11 cellular contexts compared by ENCODE assay signal in the genomic region with DNA sequence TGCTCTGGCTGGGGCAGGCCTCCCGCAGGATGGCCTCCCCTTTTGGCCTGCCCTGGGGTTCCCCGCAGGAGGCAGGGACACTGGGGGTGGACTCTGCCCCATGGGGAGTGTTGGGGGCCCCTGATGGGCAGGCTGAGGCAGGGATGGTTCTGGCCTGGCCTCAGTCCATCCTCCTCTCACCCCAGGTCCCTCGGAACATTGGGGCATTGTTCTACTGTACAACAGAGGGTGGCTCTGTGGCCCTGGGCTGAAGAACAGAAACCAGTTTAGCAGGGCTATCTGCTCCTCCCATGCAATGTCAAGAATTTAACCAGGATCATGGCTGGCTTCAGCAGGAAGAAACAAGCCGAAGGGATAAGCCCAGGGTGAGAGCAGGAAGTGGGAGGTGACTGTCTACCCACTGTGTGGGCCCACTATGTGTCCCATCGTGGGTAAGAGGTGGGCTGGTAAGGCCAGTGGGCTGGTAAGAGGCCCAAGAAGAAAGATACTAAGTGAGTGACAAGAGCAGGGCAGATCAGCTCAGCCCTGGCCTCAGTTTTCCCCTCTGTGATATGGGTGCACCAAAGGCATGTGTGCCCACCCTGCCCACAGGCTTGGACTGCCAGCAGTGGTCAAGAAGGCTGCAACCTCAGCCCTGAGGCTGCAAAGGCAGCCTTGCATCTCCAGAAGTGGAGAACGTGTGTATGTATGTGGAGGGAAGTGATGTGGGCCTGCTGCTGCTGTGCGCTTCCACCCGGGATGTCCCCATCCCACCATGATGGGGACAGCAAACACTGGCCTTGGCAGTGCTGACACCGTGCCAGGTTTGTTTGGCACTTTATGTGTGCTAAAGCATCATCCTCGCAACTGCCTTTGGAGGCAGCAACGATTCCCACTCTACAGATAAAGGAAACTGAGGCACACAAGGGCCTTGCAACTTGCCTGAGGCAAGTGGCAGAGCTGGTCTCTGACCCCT.
DNase-seq lines count a peak whose midpoint lies in the region; ATAC-seq and TF ChIP-seq lines count a peak whose summit lies in the region.
"Had no signal": no experiment of that assay in that cellular context is flagged by ENCODE, and none has a peak within 500 bp of the region (broad histone marks: within the 10 kb centered on the region; RNA-seq: fewer than 3 reads in every experiment).

No MANE protein-coding gene starts in this region.

- H3K4me1 ChIP-seq in foreskin keratinocyte (peaks cover 25% of the 10 kb centered on the region), osteoblast (ENCODE audit: insufficient read depth, low read length) (peaks cover 18% of the 10 kb centered on the region), H9 (ENCODE audit: insufficient read depth, low read length) (no peaks in the 10 kb centered on the region)

- H3K36me3 Mint-ChIP-seq in H9 (ENCODE audit: insufficient read depth in 1 of 3, low read depth in 3 of 3), result no peaks in the 10 kb centered on the region; a peak in 1 of 7 replicates
- no peaks in the 10 kb centered on the region for H3K36me3 Mint-ChIP-seq in activated CD8-positive, alpha-beta memory T cell treated with anti-CD3 and anti-CD28 coated beads, Interleukin-2, amount 10 ng/mL, durations not matched to agents 7 days and 5 days

- H3K9me3 Mint-ChIP-seq in H9, result no peaks in the 10 kb centered on the region; a peak in 1 of 5 replicates
- H3K9me3 Mint-ChIP-seq in activated CD8-positive, alpha-beta memory T cell treated with anti-CD3 and anti-CD28 coated beads, Interleukin-2, amount 10 ng/mL, durations not matched to agents 7 days and 5 days (ENCODE audit: low read depth), result no peaks in the 10 kb centered on the region

- TF ChIP-seq CTCF in AG04450 (IDR thresholded peaks at IDR 0.05; ENCODE audit: low read depth, low read length) (no peak), RWPE1 (conservative IDR thresholded peaks at IDR 0.05; ENCODE audit: low read depth) (no peak), foreskin keratinocyte (conservative IDR thresholded peaks at IDR 0.05) (peak; percentile 26), osteoblast (IDR thresholded peaks at IDR 0.05; ENCODE audit: extremely low read depth, low read depth, low read length) (no peak), H9 (conservative IDR thresholded peaks at IDR 0.05) (no peak), GM20000 (IDR thresholded peaks at IDR 0.05; ENCODE audit: extremely low read depth, missing control alignments) (no peak)

- no peak overlapping the region for H3T11ph ChIP-seq in H9 (ENCODE audit: low read length)

- H4K5ac ChIP-seq in H9 (ENCODE audit: insufficient read length, low read depth, low read length), result no peak overlapping the region

- no peaks in the 10 kb centered on the region for H3K36me3 ChIP-seq in osteoblast (ENCODE audit: insufficient read depth, low read length)
- H3K36me3 ChIP-seq: BE2C, thoracic aorta had no signal

- H3K27me3 ChIP-seq in AG04450 (ENCODE audit: control insufficient read depth, insufficient read depth, low read length), result no peaks in the 10 kb centered on the region
- no peaks in the 10 kb centered on the region for H3K27me3 ChIP-seq in foreskin keratinocyte
- H3K27me3 ChIP-seq in osteoblast (ENCODE audit: insufficient read depth, low read length), result no peaks in the 10 kb centered on the region
- no peaks in the 10 kb centered on the region for H3K27me3 ChIP-seq in H9 (ENCODE audit: insufficient read depth, low read length)
- H3K27me3 ChIP-seq: BE2C had no signal

- H2AFZ ChIP-seq in osteoblast (ENCODE audit: low read length) (peak overlapping the region; percentile 50), H9 (ENCODE audit: low read length) (no peak overlapping the region)

- no peak overlapping the region for H4K91ac ChIP-seq in H9 (ENCODE audit: insufficient read length, low read depth, low read length)

- no peak overlapping the region for H2BK12ac ChIP-seq in H9 (ENCODE audit: insufficient read length, low read depth, low read length)

- H2BK15ac ChIP-seq in H9 (ENCODE audit: low read depth, low read length), result no peak overlapping the region

- no peak overlapping the region for H2BK20ac ChIP-seq in H9 (ENCODE audit: low read depth, low read length, poor library complexity, severe bottlenecking)

- CTCF ChIA-PET in AG04450 (lab: Charles Lee) (interaction anchor here (1.0 kb wide), 1 partner anchor 172 kb away, joined by 4 read pairs; no protein-coding TSS in a partner anchor), RWPE1 (lab: Yijun Ruan, JAX) (interaction anchor here (0.8 to 1.0 kb wide), 2 partner anchors 168 to 171 kb away, joined by 3 read pairs; no protein-coding TSS in a partner anchor)
- CTCF ChIA-PET in activated CD8-positive, alpha-beta memory T cell treated with anti-CD3 and anti-CD28 coated beads, Interleukin-2, amount 10 ng/mL, durations not matched to agents 7 days and 5 days (lab: Charles Lee), result no interaction called here

- no peaks in the 10 kb centered on the region for H3K79me2 ChIP-seq in osteoblast (ENCODE audit: insufficient read depth, low read length)
- no peaks in the 10 kb centered on the region for H3K79me2 ChIP-seq in H9 (ENCODE audit: insufficient read depth, low read length)

- H3K27ac Mint-ChIP-seq in H9, result 0 out of 7 replicates have a peak overlapping the region, but pooled peaks of 1 of the 3 experiments have one; percentile 67
- H3K27ac Mint-ChIP-seq in activated CD8-positive, alpha-beta memory T cell treated with anti-CD3 and anti-CD28 coated beads, Interleukin-2, amount 10 ng/mL, durations not matched to agents 7 days and 5 days, result no peak overlapping the region

- H4K20me1 ChIP-seq in osteoblast (ENCODE audit: insufficient read depth, low read length) (no peaks in the 10 kb centered on the region), H9 (ENCODE audit: control insufficient read depth, insufficient read depth, insufficient read length) (no peaks in the 10 kb centered on the region)

- H3K4me2 ChIP-seq in osteoblast (ENCODE audit: insufficient read depth, low read length), result no peak overlapping the region
- no peak overlapping the region for H3K4me2 ChIP-seq in H9 (ENCODE audit: insufficient read depth, insufficient read length, low read length)

- no peak overlapping the region for H3K4me3 ChIP-seq in AG04450 (ENCODE audit: low read depth, low read length)
- no peak overlapping the region for H3K4me3 ChIP-seq in osteoblast (ENCODE audit: insufficient read depth, low read length)
- H3K4me3 ChIP-seq: SK-N-MC, thoracic aorta had no signal

- no peak overlapping the region for H2BK5ac ChIP-seq in H9 (ENCODE audit: insufficient read length, low read length)

- H3K9ac ChIP-seq in H9 (ENCODE audit: extremely low read depth, insufficient read length, low read length), result no peak overlapping the region

- ATAC-seq in foreskin keratinocyte (peak; percentile 47), GM19467 (IDR thresholded peaks at IDR 0.05; ENCODE audit: unreplicated experiment) (no peak)
- ATAC-seq in activated CD8-positive, alpha-beta memory T cell treated with anti-CD3 and anti-CD28 coated beads, Interleukin-2, amount 10 ng/mL, durations not matched to agents 7 days and 5 days, result no peak

- no peak overlapping the region for H3K4ac ChIP-seq in H9 (ENCODE audit: low read depth, low read length)

- H3K27ac ChIP-seq in AG04450 (ENCODE audit: low read depth, low read length) (peak overlapping the region; percentile 47), RWPE1 (peak overlapping the region; percentile 73), foreskin keratinocyte (peak overlapping the region; percentile 48), osteoblast (ENCODE audit: low read depth, low read length) (peak overlapping the region; percentile 71), H9 (ENCODE audit: insufficient read length, low read depth, low read length) (no peak overlapping the region)
- H3K27ac ChIP-seq: SK-N-MC, thoracic aorta had no signal

- no peak overlapping the region for H4K8ac ChIP-seq in H9 (replicated peaks; ENCODE audit: insufficient read length, low read depth, low read length)

- H2AK5ac ChIP-seq in H9 (ENCODE audit: insufficient read length, low read length), result no peak overlapping the region

- POLR2A ChIA-PET in AG04450 (lab: Yijun Ruan, JAX), result no interaction called here
- POLR2A ChIA-PET in RWPE1 (lab: Yijun Ruan, JAX; ENCODE audit: low non-redundant PET), result no interaction called here

- no CpG with 5 or more reads among the region's 11 CpGs for WGBS in H9 (ENCODE audit: extremely low coverage, insufficient read length, low lambda C conversion rate)

- H3K14ac ChIP-seq in H9 (ENCODE audit: insufficient read depth, low read length), result no peak overlapping the region

- no peak overlapping the region for H3K4me3 Mint-ChIP-seq in H9
- no peak overlapping the region for H3K4me3 Mint-ChIP-seq in activated CD8-positive, alpha-beta memory T cell treated with anti-CD3 and anti-CD28 coated beads, Interleukin-2, amount 10 ng/mL, durations not matched to agents 7 days and 5 days

- H2BK120ac ChIP-seq in H9 (ENCODE audit: low read depth, low read length, poor library complexity, severe bottlenecking), result no peak overlapping the region

- no peak overlapping the region for H3K56ac ChIP-seq in H9 (ENCODE audit: insufficient read length, low read depth, low read length)

- H3K23me2 ChIP-seq in H9 (ENCODE audit: insufficient read length, low read depth, low read length, poor library complexity, severe bottlenecking), result no peaks in the 10 kb centered on the region

- no peak overlapping the region for H3K23ac ChIP-seq in H9 (ENCODE audit: insufficient read length, low read depth, low read length)

- peaks cover 13 to 30% of the 10 kb centered on the region in 2 experiments for H3K4me1 Mint-ChIP-seq in H9
- peaks cover 5% of the 10 kb centered on the region for H3K4me1 Mint-ChIP-seq in activated CD8-positive, alpha-beta memory T cell treated with anti-CD3 and anti-CD28 coated beads, Interleukin-2, amount 10 ng/mL, durations not matched to agents 7 days and 5 days

- DNase-seq in AG04450 (ENCODE audit: low read depth, low spot score), result no peak
- DNase-seq in RWPE1 (ENCODE audit: low spot score), result peak; percentile 75
- DNase-seq in foreskin keratinocyte, result peak; percentile 48 to 71
- DNase-seq in osteoblast (ENCODE audit: insufficient read length, low spot score, missing footprints), result peak; percentile 78
- no peak for DNase-seq in H9
- DNase-seq in activated CD8-positive, alpha-beta memory T cell treated with anti-CD3 and anti-CD28 coated beads, Interleukin-2, amount 10 ng/mL, durations not matched to agents 7 days and 5 days, result no peak
- DNase-seq in GM20000 (ENCODE audit: low spot score), result no peak
- DNase-seq: BE2C had no signal

- H3K9me3 ChIP-seq in AG04450 (ENCODE audit: control insufficient read depth, insufficient read depth, low read length) (peaks cover 2% of the 10 kb centered on the region; the same call in 1 of the 2 replicates), osteoblast (ENCODE audit: low read depth, low read length) (no peaks in the 10 kb centered on the region), H9 (ENCODE audit: control insufficient read depth, low read depth, low read length) (no peaks in the 10 kb centered on the region)
- H3K9me3 ChIP-seq: BE2C, thoracic aorta had no signal

- H3K79me1 ChIP-seq in H9 (ENCODE audit: insufficient read depth, low read depth, low read length, poor library complexity, severe bottlenecking), result no peaks in the 10 kb centered on the region

- H3K27me3 Mint-ChIP-seq in H9 (ENCODE audit: low read depth), result no peaks in the 10 kb centered on the region; the same call in 1 of the 2 replicates
- H3K27me3 Mint-ChIP-seq in activated CD8-positive, alpha-beta memory T cell treated with anti-CD3 and anti-CD28 coated beads, Interleukin-2, amount 10 ng/mL, durations not matched to agents 7 days and 5 days, result no peaks in the 10 kb centered on the region

- no peak overlapping the region for H3K18ac ChIP-seq in H9 (ENCODE audit: insufficient read length, low read depth, low read length)

Comparison
In these comparisons a context has a peak if more than half of its experiments do, and no peak if none do; other contexts are left out.
1. DNase-seq: peak in RWPE1 (single experiment), foreskin keratinocyte (2 of 2) and osteoblast (single experiment); none in AG04450 (single experiment), H9 (single experiment), activated CD8-positive, alpha-beta memory T cell treated with anti-CD3 and anti-CD28 coated beads, Interleukin-2, amount 10 ng/mL, durations not matched to agents 7 days and 5 days (single experiment) and GM20000 (single experiment).